Comparison of ENCODE assay signal across 7 cellular contexts in genomic region chr7:148700693-148701092, GRCh38. TPM values are rescaled to one million over a fixed set of nuclear protein-coding genes. Genes with fewer than 3 reads are reported as not detected.
A peak's percentile ranks its signal among the peaks of the same experiment; 100 is the strongest.
DNase-seq lines count a peak whose midpoint lies in the region; ATAC-seq, FAIRE-seq and TF ChIP-seq lines count a peak whose summit lies in the region.

No MANE protein-coding gene starts in this region.

- H2BK15ac ChIP-seq in mesenchymal stem cell (ENCODE audit: low read depth, poor library complexity, severe bottlenecking) = no peak overlapping the region

- H3K18ac ChIP-seq in mesenchymal stem cell (ENCODE audit: low read depth in 1 of 2, low read length in 2 of 2) = no peak overlapping the region

- intact Hi-C loops in K562 (cut with micrococcal nuclease) = loop anchor here (2.0 to 5.0 kb wide), 3 partner anchors 92 to 240 kb away; no protein-coding TSS in a partner anchor

- no peak; the same call in 1 of the 2 replicates for TF ChIP-seq EP300 in K562 (IDR thresholded peaks at IDR 0.05; ENCODE audit: low read length)

- H3K36me3 ChIP-seq in HAP-1 (replicated peaks) (no peaks in the 10 kb centered on the region), SJSA1 (peaks cover 15% of the 10 kb centered on the region), K562 (ENCODE audit: control insufficient read depth, insufficient read depth, low read length) (no peaks in the 10 kb centered on the region; the same call in 2 of the 3 replicates), mesenchymal stem cell (ENCODE audit: control insufficient read depth in 1 of 2, insufficient read depth in 2 of 2, low read depth in 1 of 2, low read length in 2 of 2) (no peaks in the 10 kb centered on the region)

- ATAC-seq in K562 (peak; percentile 48), HG03280 (IDR thresholded peaks at IDR 0.05; ENCODE audit: unreplicated experiment) (no peak)

- H3K9ac ChIP-seq in K562 (ENCODE audit: insufficient read depth in 1 of 2, low read depth in 2 of 2, low read length in 2 of 2) (peak overlapping the region in 1 of 2 experiments; percentile 90; a peak in 2 of 4 replicates), mesenchymal stem cell (ENCODE audit: low read length) (peak overlapping the region; percentile 96)

- in situ Hi-C loops in HAP-1 (cut with MboI; ENCODE audit: low sequenced_read_pairs) (no loop called here), K562 (cut with MboI) (no loop called here)

- DNase-seq in HAP-1 (ENCODE audit: low spot score in 2 of 2) (peak; percentile 65 to 77), SJSA1 (ENCODE audit: low read depth in 1 of 2, low spot score in 2 of 2) (peak; percentile 45 to 56), K562 (ENCODE audit: extremely low read depth in 1 of 4, low spot score in 3 of 4) (peak; percentile 55 to 88 (median 66)), mesenchymal stem cell (peak; percentile 68), GM12892 (ENCODE audit: insufficient read length) (no peak)

- H3K4me1 ChIP-seq in HAP-1 (peaks cover 49% of the 10 kb centered on the region), SJSA1 (replicated peaks) (peaks cover 44% of the 10 kb centered on the region), K562 (replicated peaks in 1 of 2; ENCODE audit: control insufficient read depth in 2 of 2, insufficient read depth in 2 of 2, low read length in 2 of 2) (peaks cover 27 to 63% of the 10 kb centered on the region in 2 experiments), mesenchymal stem cell (ENCODE audit: control insufficient read depth, insufficient read depth, low read depth, low read length) (peaks cover 4% of the 10 kb centered on the region)

- H3K27ac ChIP-seq in SJSA1 (peak overlapping the region; percentile 96), K562 (ENCODE audit: extremely low read depth, low read depth, low read length) (peak overlapping the region; percentile 88), mesenchymal stem cell (ENCODE audit: low read length, poor library complexity, severe bottlenecking) (no peak overlapping the region)

- no peak overlapping the region for H3K14ac ChIP-seq in mesenchymal stem cell (ENCODE audit: low read length in 2 of 2)

- peaks cover 12% of the 10 kb centered on the region for H3K36me3 Mint-ChIP-seq in stimulated activated naive CD8-positive, alpha-beta T cell treated with anti-CD3 and anti-CD28 coated beads, Interleukin-15, Interleukin-2, amounts not matched to agents 100 ng/mL and 50 ng/mL, for 24 hours (ENCODE audit: low read depth)

- H3K27ac Mint-ChIP-seq in stimulated activated naive CD8-positive, alpha-beta T cell treated with anti-CD3 and anti-CD28 coated beads, Interleukin-15, Interleukin-2, amounts not matched to agents 100 ng/mL and 50 ng/mL, for 24 hours = peak overlapping the region; percentile 97

- no peak overlapping the region for H4K8ac ChIP-seq in mesenchymal stem cell (ENCODE audit: low read length)

- POLR2A ChIA-PET in K562 (lab: Yijun Ruan, JAX) = interaction anchor here (0.5 to 7.1 kb wide), 13 partner anchors 10 to 274 kb away, joined by 3 to 44 read pairs (median 4); no protein-coding TSS in a partner anchor

- no peak overlapping the region for H4K91ac ChIP-seq in mesenchymal stem cell (ENCODE audit: low read length)

- H3K79me2 ChIP-seq in K562 (ENCODE audit: control insufficient read depth, insufficient read depth, low read length) = peaks cover 80% of the 10 kb centered on the region

- peak overlapping the region; percentile 99 for H3K4me3 Mint-ChIP-seq in stimulated activated naive CD8-positive, alpha-beta T cell treated with anti-CD3 and anti-CD28 coated beads, Interleukin-15, Interleukin-2, amounts not matched to agents 100 ng/mL and 50 ng/mL, for 24 hours

- peak overlapping the region; percentile 78 for H3K4me2 ChIP-seq in K562 (ENCODE audit: insufficient read depth, low read length)
- H3K4me2 ChIP-seq in mesenchymal stem cell (ENCODE audit: low read length, poor library complexity, severe bottlenecking) = peak overlapping the region; percentile 65

- peaks cover 38% of the 10 kb centered on the region for H4K20me1 ChIP-seq in K562 (replicated peaks; ENCODE audit: control insufficient read depth, insufficient read depth, low read length)

- H2AFZ ChIP-seq in K562 (ENCODE audit: low read depth, low read length) = peak overlapping the region; percentile 4; the same call in 1 of the 2 replicates
- no peak overlapping the region for H2AFZ ChIP-seq in mesenchymal stem cell (ENCODE audit: low read depth, low read length)

- under 1% methylated on average over 4 of the region's 4 CpGs for WGBS in K562 (ENCODE audit: insufficient coverage, low coverage, missing lambda C conversion rate)
- 26% methylated on average over 4 of the region's 4 CpGs for WGBS in mesenchymal stem cell

- no peak for TF ChIP-seq CTCF in K562 (IDR thresholded peaks at IDR 0.05 in 2 of 3, conservative IDR thresholded peaks at IDR 0.05 in 1 of 3; ENCODE audit: insufficient read depth in 2 of 3, low read depth in 1 of 3, low read length in 3 of 3)

- H3K4me3 ChIP-seq in HAP-1 (peak overlapping the region; percentile 70), SJSA1 (peak overlapping the region; percentile 100), K562 (peak overlapping the region; percentile 69), mesenchymal stem cell (ENCODE audit: insufficient read depth in 1 of 2, low read depth in 1 of 2, low read length in 2 of 2) (peak overlapping the region in 1 of 2 experiments; percentile 80)

- peaks cover 79% of the 10 kb centered on the region for H3K4me1 Mint-ChIP-seq in stimulated activated naive CD8-positive, alpha-beta T cell treated with anti-CD3 and anti-CD28 coated beads, Interleukin-15, Interleukin-2, amounts not matched to agents 100 ng/mL and 50 ng/mL, for 24 hours (ENCODE audit: low read depth)

- no peak overlapping the region for H2BK120ac ChIP-seq in mesenchymal stem cell (ENCODE audit: low read depth, low read length)

- TF ChIP-seq RAD21 in K562 (CRISPR knock-in tag; conservative IDR thresholded peaks at IDR 0.05 in 1 of 2, IDR thresholded peaks at IDR 0.05 in 1 of 2) = no peak

- no peak overlapping the region for H2BK12ac ChIP-seq in mesenchymal stem cell (ENCODE audit: low read length in 2 of 2)

- no TSS peak for BruUV-seq in K562 (replicated peaks; lab: Mats Ljungman, UMichigan)

- H2BK5ac ChIP-seq in mesenchymal stem cell (ENCODE audit: low read depth, low read length, poor library complexity, severe bottlenecking) = no peak overlapping the region

- H3K79me1 ChIP-seq in mesenchymal stem cell (replicated peaks; ENCODE audit: low read length, poor library complexity, severe bottlenecking) = no peaks in the 10 kb centered on the region

- H3K4ac ChIP-seq in mesenchymal stem cell (ENCODE audit: low read depth in 1 of 2, low read length in 2 of 2) = no peak overlapping the region

- CTCF ChIA-PET in K562 (lab: Yijun Ruan, JAX; ENCODE audit: low intra/inter-chr PET ratio) = no interaction called here

- no peaks in the 10 kb centered on the region for H3K9me3 Mint-ChIP-seq in stimulated activated naive CD8-positive, alpha-beta T cell treated with anti-CD3 and anti-CD28 coated beads, Interleukin-15, Interleukin-2, amounts not matched to agents 100 ng/mL and 50 ng/mL, for 24 hours

- H3K27me3 ChIP-seq in HAP-1 (ENCODE audit: low read depth) (no peaks in the 10 kb centered on the region), SJSA1 (replicated peaks) (no peaks in the 10 kb centered on the region), K562 (ENCODE audit: control insufficient read depth in 2 of 2, insufficient read depth in 2 of 2, low read length in 2 of 2) (no peaks in the 10 kb centered on the region), mesenchymal stem cell (ENCODE audit: control insufficient read depth in 1 of 2, insufficient read depth in 1 of 2, low read length in 2 of 2) (no peaks in the 10 kb centered on the region)

- TF ChIP-seq POLR2A in K562 (conservative IDR thresholded peaks at IDR 0.05) (no peak), GM12892 (IDR thresholded peaks at IDR 0.05; ENCODE audit: low read depth, low read length) (no peak)

- H3K9me3 ChIP-seq in HAP-1 = no peaks in the 10 kb centered on the region
- H3K9me3 ChIP-seq in SJSA1 (replicated peaks) = 0 out of 2 replicates have a peak, but pooled peaks cover 5% of the 10 kb centered on the region
- no peaks in the 10 kb centered on the region for H3K9me3 ChIP-seq in K562 (replicated peaks; ENCODE audit: control insufficient read depth, insufficient read depth, low read depth, low read length)
- H3K9me3 ChIP-seq in mesenchymal stem cell (ENCODE audit: control insufficient read depth, low read length) = no peaks in the 10 kb centered on the region

- FAIRE-seq in K562 (lab: Jason Lieb, UNC) (peak; percentile 85), GM12892 (lab: Jason Lieb, UNC) (no peak)

- no peak overlapping the region for H2AK5ac ChIP-seq in mesenchymal stem cell (ENCODE audit: low read length, severe bottlenecking)

- H3K27me3 Mint-ChIP-seq in stimulated activated naive CD8-positive, alpha-beta T cell treated with anti-CD3 and anti-CD28 coated beads, Interleukin-15, Interleukin-2, amounts not matched to agents 100 ng/mL and 50 ng/mL, for 24 hours = no peaks in the 10 kb centered on the region

- no peak overlapping the region for H3K23ac ChIP-seq in mesenchymal stem cell (ENCODE audit: low read length in 2 of 2)

- peaks cover 13% of the 10 kb centered on the region for H3K9me1 ChIP-seq in K562 (ENCODE audit: control insufficient read depth, insufficient read depth, low read length)

RNA-seq across cellular contexts. Expression of gene CUL1, which starts 2.0 kb away (rescaled TPM):
- 39.1 and 59.9 TPM in 2 replicates for total RNA-seq in SJSA1 (2014; rRNA removed; shearing (Covaris generic))
- 34.6 and 70.5 TPM in 2 replicates for total RNA-seq in K562 (2011; cell fraction: chromatin; rRNA removed; ENCODE audit: low replicate concordance)
- total RNA-seq in K562 (2011; cell fraction: nucleolus; rRNA removed) = 20.7 and 25.1 TPM in 2 replicates
- 27.6 and 29.7 TPM in 2 replicates for total RNA-seq in K562 (2011; cell fraction: nucleoplasm; rRNA removed)
- 63.3 and 64.6 TPM in 2 replicates for total RNA-seq in K562 (2014; rRNA removed)
- 96.5 and 101 TPM in 2 replicates for total RNA-seq in K562 (2014; rRNA removed; fragmentation: Illumina TruSeq; extraction: Trizol)
- total RNA-seq in K562 (2015; rRNA removed; fragmentation: Illumina TruSeq; extraction: Trizol) = 91.6 and 98.5 TPM in 2 replicates
- 86.0 and 86.4 TPM in 2 replicates for total RNA-seq in K562 (2021)
- polyA plus RNA-seq in K562 (2011; rRNA removed) = 80.3 and 105 TPM in 2 replicates
- polyA plus RNA-seq in K562 (2011; cell fraction: cytosol; rRNA removed) = 45.7 and 59.7 TPM in 2 replicates
- 37.0 and 48.3 TPM in 2 replicates for polyA plus RNA-seq in K562 (2011; cell fraction: nucleus; rRNA removed)
- polyA plus RNA-seq in K562 (2012) = 57.3 and 84.1 TPM in 2 replicates
- 95.6 and 107 TPM in 2 replicates for polyA plus RNA-seq in K562 (2014; fragmentation: Illumina TruSeq; extraction: Trizol)
- 10 to 100 TPM; 31.5 to 43.8 TPM for polyA plus RNA-seq in K562 (2014; fragmentation: Nextera tagmentation; extraction: Ambion mirVana)
- 94.5 and 104 TPM in 2 replicates for polyA plus RNA-seq in K562 (2014; rRNA removed)
- 118 and 120 TPM in 2 replicates for polyA minus RNA-seq in K562 (2011; rRNA and poly(A)+ RNA removed)
- 44.5 and 53.4 TPM in 2 replicates for polyA minus RNA-seq in K562 (2011; cell fraction: cytosol; rRNA and poly(A)+ RNA removed)
- polyA minus RNA-seq in K562 (2011; cell fraction: nucleus; rRNA and poly(A)+ RNA removed) = 29.8 and 54.5 TPM in 2 replicates
- polyA plus RNA-seq in mesenchymal stem cell (2013, experiment 1 of 2) = 30.7 TPM
- polyA plus RNA-seq in mesenchymal stem cell (2013, experiment 2 of 2) = 31.0 TPM
- polyA plus RNA-seq in GM12892 (2012; ENCODE audit: missing spikeins) = 38.0 TPM
